ENCODE assay signal across 23 cellular contexts in the genomic region with DNA sequence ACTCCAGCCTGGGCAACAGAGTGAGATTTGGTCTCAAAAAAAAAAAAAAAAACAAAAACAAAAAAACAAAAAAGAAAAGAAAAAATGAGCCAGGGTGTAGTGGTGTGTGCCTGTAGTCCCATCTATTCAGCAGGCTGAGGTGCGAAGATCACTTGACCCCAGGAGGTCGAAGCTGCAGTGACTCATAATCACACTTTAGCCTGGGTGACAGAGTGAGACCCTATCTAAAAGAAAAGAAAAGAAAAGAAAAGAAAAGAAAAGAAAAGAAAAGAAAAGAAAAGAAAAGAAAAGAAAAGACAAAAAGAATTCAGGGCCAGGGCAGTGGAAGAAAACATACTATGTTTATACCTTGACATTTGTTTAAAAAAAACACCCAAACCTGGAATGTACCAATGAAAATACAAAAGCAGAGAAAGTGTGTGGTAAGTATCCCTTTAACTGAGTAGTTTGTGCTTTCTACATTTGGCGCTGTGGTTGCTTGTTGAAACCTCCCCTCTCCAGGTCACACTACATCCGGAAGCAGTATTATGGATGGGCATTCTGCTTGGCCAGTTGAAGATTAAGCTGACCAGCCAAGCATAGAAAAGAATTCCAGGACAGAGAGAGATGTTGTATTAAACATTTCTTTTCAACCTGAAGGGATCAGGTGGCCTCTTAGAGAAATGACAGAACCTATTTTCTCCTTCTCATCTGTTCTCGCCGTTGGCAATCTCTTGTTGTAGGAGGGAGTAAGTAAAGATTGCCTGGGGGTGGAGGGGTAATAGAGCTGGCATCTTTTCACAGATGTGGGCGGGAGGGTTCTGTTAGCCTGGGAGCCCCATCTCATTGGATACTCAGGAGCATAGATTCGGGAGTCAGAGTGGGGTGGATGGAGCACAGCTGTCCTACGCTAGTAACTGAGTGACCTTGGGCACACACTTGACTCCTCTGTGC. TPM values are rescaled to one million over a fixed set of nuclear protein-coding genes. Genes with fewer than 3 reads are reported as not detected.
A peak's percentile ranks its signal among the peaks of the same experiment; 100 is the strongest.
DNase-seq lines count a peak whose midpoint lies in the region; FAIRE-seq and TF ChIP-seq lines count a peak whose summit lies in the region.
"Had no signal": no experiment of that assay in that cellular context is flagged by ENCODE, and none has a peak within 500 bp of the region (broad histone marks: within the 10 kb centered on the region; RNA-seq: fewer than 3 reads in every experiment).

No MANE protein-coding gene starts in this region.

- no peak for DNase-seq in CD8-positive, alpha-beta memory T cell
- DNase-seq in HK-2 (ENCODE audit: unreplicated experiment) (peak; percentile 35), endodermal cell (peak; percentile 59), nephron progenitor cell (no peak), NCI-H1048 (lab: John Stamatoyannopoulos, UW) (no peak), Kasumi-1 (lab: John Stamatoyannopoulos, UW) (no peak), small intestine (no peak)
- DNase-seq: activated CD4-positive, alpha-beta T cell treated with anti-CD3 and anti-CD28 coated beads for 48 hours; activated naive CD8-positive, alpha-beta T cell treated with anti-CD3 and anti-CD28 coated beads, Interleukin-2, amount 10 ng/mL, durations not matched to agents 7 days and 5 days; KBM-7; mesenchymal stem cell; NCI-H510A; stimulated activated CD4-positive, alpha-beta T cell treated with anti-CD3 and anti-CD28 coated beads, Interleukin-2, amount 100 ng/mL, for 48 hours; stimulated activated naive CD4-positive, alpha-beta T cell had no signal

- POLR2A ChIA-PET in CD8-positive, alpha-beta memory T cell (lab: Charles Lee): interaction anchor here (0.6 to 0.7 kb wide), 2 partner anchors 45 to 1220 kb away, joined by 3 read pairs; no protein-coding TSS in a partner anchor

- H3K27me3 ChIP-seq in CD8-positive, alpha-beta memory T cell (ENCODE audit: insufficient read depth, low read length, poor library complexity, severe bottlenecking): no peaks in the 10 kb centered on the region
- H3K27me3 ChIP-seq in endodermal cell (ENCODE audit: control insufficient read depth, insufficient read depth, low read length, poor library complexity, severe bottlenecking) (peaks cover 12% of the 10 kb centered on the region), small intestine (ENCODE audit: control insufficient read depth in 2 of 2, insufficient read depth in 2 of 2, low read length in 2 of 2) (no peaks in the 10 kb centered on the region)

- FAIRE-seq in small intestine (lab: Jason Lieb, UNC): no peak
- FAIRE-seq: G401.6, GM18507 had no signal

- TF ChIP-seq CTCF in endodermal cell (conservative IDR thresholded peaks at IDR 0.05) (no peak), nephron progenitor cell (IDR thresholded peaks at IDR 0.05) (no peak)

- 71 to 73% methylated on average over 1 to 9 of the region's 9 CpGs for WGBS in endodermal cell (ENCODE audit: insufficient coverage in 1 of 2, insufficient read length in 1 of 2), 2 experiments
- 73 to 86% (median 83%) methylated on average over 9 of the region's 9 CpGs for WGBS in small intestine, 3 donors

- H3K4me1 ChIP-seq in CD8-positive, alpha-beta memory T cell (ENCODE audit: insufficient read depth, low read length): peaks cover 29% of the 10 kb centered on the region
- H3K4me1 ChIP-seq in endodermal cell (ENCODE audit: control insufficient read depth, insufficient read depth, low read length): no peaks in the 10 kb centered on the region
- H3K4me1 ChIP-seq in small intestine (ENCODE audit: control insufficient read depth in 2 of 2, insufficient read depth in 1 of 2, low read depth in 1 of 2, low read length in 1 of 2): peaks cover 0 to 4% of the 10 kb centered on the region in 2 donors

- H3K27ac Mint-ChIP-seq in CD8-positive, alpha-beta memory T cell: peak overlapping the region in 6 of 8 donors; percentile 17 to 66 (median 53)
- no peak overlapping the region for H3K27ac Mint-ChIP-seq in endodermal cell
- H3K27ac Mint-ChIP-seq in nephron progenitor cell: peak overlapping the region; percentile 67
- H3K27ac Mint-ChIP-seq: activated naive CD8-positive, alpha-beta T cell treated with anti-CD3 and anti-CD28 coated beads, Interleukin-2, amount 10 ng/mL, durations not matched to agents 7 days and 5 days; CD14-positive monocyte had no signal

- no peaks in the 10 kb centered on the region for H3K27me3 Mint-ChIP-seq in CD8-positive, alpha-beta memory T cell
- H3K27me3 Mint-ChIP-seq in endodermal cell (ENCODE audit: insufficient read depth) (peaks cover 58% of the 10 kb centered on the region), nephron progenitor cell (ENCODE audit: low read depth, poor library complexity) (peaks cover 53% of the 10 kb centered on the region)

- no peaks in the 10 kb centered on the region for H3K9me3 ChIP-seq in CD8-positive, alpha-beta memory T cell (ENCODE audit: low read length)
- H3K9me3 ChIP-seq in endodermal cell (ENCODE audit: control insufficient read depth, low read length) (no peaks in the 10 kb centered on the region), small intestine (ENCODE audit: control insufficient read depth, low read depth) (no peaks in the 10 kb centered on the region)
- H3K9me3 ChIP-seq: thoracic aorta had no signal

- no peak overlapping the region for H3K4me3 Mint-ChIP-seq in CD8-positive, alpha-beta memory T cell
- H3K4me3 Mint-ChIP-seq in endodermal cell: no peak overlapping the region
- H3K4me3 Mint-ChIP-seq in nephron progenitor cell: no peak overlapping the region
- H3K4me3 Mint-ChIP-seq: activated naive CD8-positive, alpha-beta T cell treated with anti-CD3 and anti-CD28 coated beads, Interleukin-2, amount 10 ng/mL, durations not matched to agents 7 days and 5 days; CD14-positive monocyte had no signal

- peaks cover 37 to 44% (median 43%) of the 10 kb centered on the region in 3 donors for H3K4me1 Mint-ChIP-seq in CD8-positive, alpha-beta memory T cell
- no peaks in the 10 kb centered on the region for H3K4me1 Mint-ChIP-seq in endodermal cell
- H3K4me1 Mint-ChIP-seq in nephron progenitor cell: peaks cover 21% of the 10 kb centered on the region

- H3K9me3 Mint-ChIP-seq in CD8-positive, alpha-beta memory T cell: no peaks in the 10 kb centered on the region
- H3K9me3 Mint-ChIP-seq in endodermal cell: peaks cover 6% of the 10 kb centered on the region
- H3K9me3 Mint-ChIP-seq in nephron progenitor cell: peaks cover 4% of the 10 kb centered on the region
- H3K9me3 Mint-ChIP-seq: activated naive CD8-positive, alpha-beta T cell treated with anti-CD3 and anti-CD28 coated beads, Interleukin-2, amount 10 ng/mL, durations not matched to agents 7 days and 5 days had no signal

- H3K9ac ChIP-seq in endodermal cell (ENCODE audit: extremely low read depth, low read length, poor library complexity, severe bottlenecking): no peak overlapping the region

- no peaks in the 10 kb centered on the region for H3K36me3 ChIP-seq in CD8-positive, alpha-beta memory T cell (ENCODE audit: insufficient read depth, low read length)
- no peaks in the 10 kb centered on the region for H3K36me3 ChIP-seq in endodermal cell (ENCODE audit: control insufficient read depth, insufficient read depth, low read length)
- no peaks in the 10 kb centered on the region for H3K36me3 ChIP-seq in small intestine (ENCODE audit: control insufficient read depth in 2 of 2, insufficient read depth in 2 of 2, low read length in 2 of 2)
- H3K36me3 ChIP-seq: thoracic aorta had no signal

- no peak overlapping the region for H3K4me3 ChIP-seq in CD8-positive, alpha-beta memory T cell (ENCODE audit: low read length)
- H3K4me3 ChIP-seq in endodermal cell (ENCODE audit: low read length) (no peak overlapping the region), small intestine (ENCODE audit: low read depth in 1 of 2, low read length in 2 of 2) (no peak overlapping the region)
- H3K4me3 ChIP-seq: SK-N-MC, thoracic aorta had no signal

- no peaks in the 10 kb centered on the region for H3K36me3 Mint-ChIP-seq in CD8-positive, alpha-beta memory T cell
- H3K36me3 Mint-ChIP-seq in endodermal cell (ENCODE audit: low read depth): no peaks in the 10 kb centered on the region
- no peaks in the 10 kb centered on the region for H3K36me3 Mint-ChIP-seq in nephron progenitor cell (ENCODE audit: low read depth)
- H3K36me3 Mint-ChIP-seq: activated naive CD8-positive, alpha-beta T cell treated with anti-CD3 and anti-CD28 coated beads, Interleukin-2, amount 10 ng/mL, durations not matched to agents 7 days and 5 days; CD14-positive monocyte had no signal

- CTCF ChIA-PET in CD8-positive, alpha-beta memory T cell (lab: Charles Lee): interaction anchor here (1.2 to 3.6 kb wide), 3 partner anchors 20 to 212 kb away, joined by 3 to 13 read pairs (median 4); no protein-coding TSS in a partner anchor

- no peak overlapping the region for H3K27ac ChIP-seq in CD8-positive, alpha-beta memory T cell (ENCODE audit: low read depth, low read length)
- H3K27ac ChIP-seq in endodermal cell (ENCODE audit: low read depth, low read length) (no peak overlapping the region), small intestine (ENCODE audit: low read depth in 1 of 2, low read length in 1 of 2) (no peak overlapping the region)
- H3K27ac ChIP-seq: SK-N-MC, thoracic aorta had no signal

RNA-seq across cellular contexts. Expression of a gene that starts 12.0 kb away (rescaled TPM):
- 10 to 100 TPM; 96.5 to 98.2 TPM for total RNA-seq in CD8-positive, alpha-beta memory T cell
- 136 TPM for polyA plus RNA-seq in CD8-positive, alpha-beta memory T cell
- total RNA-seq in endodermal cell: 1 to 10 TPM in 1 of 2 donors, under 1 TPM in 1; 0.38 to 1.1 TPM
- polyA plus RNA-seq in endodermal cell (2013, experiment 1 of 2): 3.2 TPM
- polyA plus RNA-seq in endodermal cell (2013, experiment 2 of 2): 3.1 TPM
- polyA plus RNA-seq in small intestine: 1 to 10 TPM; 2.3 to 5.1 (median 2.9) TPM
- total RNA-seq: dermis microvascular lymphatic vessel endothelial cell, HT-29, myocyte, RPMI7951 had no signal

Comparison
In these comparisons a context has a peak if more than half of its experiments do, and no peak if none do; other contexts are left out.
1. DNase-seq: peak in HK-2 (single experiment) and endodermal cell (single experiment); none in CD8-positive, alpha-beta memory T cell (0 of 5), nephron progenitor cell (single experiment), NCI-H1048 (single experiment), Kasumi-1 (0 of 2) and small intestine (single experiment).
2. RNA of a gene that starts 12.0 kb away (total RNA-seq): 96.5 to 98.2 TPM in CD8-positive, alpha-beta memory T cell; 0.38 to 1.1 TPM in endodermal cell; every median in the first group is over 10 times any median in the second.